ENCODE assay signal across 1 cellular context in the genomic region with DNA sequence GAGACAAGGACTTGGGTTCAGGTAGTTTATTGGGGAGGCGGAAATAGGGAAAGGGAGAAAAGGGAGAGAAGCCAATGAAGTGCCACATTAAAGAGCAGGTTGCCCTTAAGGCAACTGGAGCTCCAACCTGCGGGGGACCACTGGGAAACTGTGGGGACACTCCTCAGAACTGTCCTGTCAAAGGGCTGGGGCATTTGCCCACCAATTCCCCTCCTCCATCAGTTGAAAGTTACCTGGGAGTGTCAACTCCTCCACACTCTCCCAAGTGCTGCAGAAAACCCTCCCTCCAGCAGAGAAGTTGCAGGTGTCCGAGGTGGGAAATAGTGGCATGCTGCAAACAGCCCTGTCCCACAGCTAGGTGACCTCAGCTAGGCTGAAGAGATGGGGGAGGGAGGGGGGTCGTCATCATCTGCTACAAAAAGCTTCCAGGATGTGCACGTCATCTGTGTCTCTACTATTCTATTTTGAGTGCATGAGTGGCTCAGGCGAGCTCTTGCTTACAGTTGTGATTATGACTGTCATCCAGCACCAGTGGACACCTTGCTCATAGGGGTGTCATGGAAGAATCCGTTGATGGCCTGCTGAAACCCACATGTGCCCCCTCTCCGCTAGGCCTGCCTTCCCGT.
TF ChIP-seq lines count a peak whose summit lies in the region.

No MANE protein-coding gene starts in this region.

TF ChIP-seq in WTC11, 78 proteins besides CTCF, POLR2A, EP300 and RAD21:
- TF ChIP-seq RELA (CRISPR knock-in tag; IDR thresholded peaks at IDR 0.05; ENCODE audit: borderline replicate concordance), result no peak
- TF ChIP-seq EMX1 (CRISPR knock-in tag; IDR thresholded peaks at IDR 0.05), result no peak
- TF ChIP-seq ZNF263 (CRISPR knock-in tag; IDR thresholded peaks at IDR 0.05; ENCODE audit: low read depth), result no peak
- TF ChIP-seq ATF3 (CRISPR knock-in tag; conservative IDR thresholded peaks at IDR 0.05), result no peak
- no peak for TF ChIP-seq PREB (CRISPR knock-in tag; IDR thresholded peaks at IDR 0.05; ENCODE audit: borderline replicate concordance)
- no peak for TF ChIP-seq E2F1 (CRISPR knock-in tag; IDR thresholded peaks at IDR 0.05)
- no peak for TF ChIP-seq NR1H2 (CRISPR knock-in tag; IDR thresholded peaks at IDR 0.05)
- TF ChIP-seq JUN (CRISPR knock-in tag; IDR thresholded peaks at IDR 0.05), result no peak
